Comparison of ENCODE assay signal across 13 cellular contexts in genomic region chr12:50083301-50083700, GRCh38. TPM values are rescaled to one million over a fixed set of nuclear protein-coding genes. Genes with fewer than 3 reads are reported as not detected.
A peak's percentile ranks its signal among the peaks of the same experiment; 100 is the strongest.
DNase-seq lines count a peak whose midpoint lies in the region; ATAC-seq and TF ChIP-seq lines count a peak whose summit lies in the region.
"Had no signal": no experiment of that assay in that cellular context is flagged by ENCODE, and none has a peak within 500 bp of the region (broad histone marks: within the 10 kb centered on the region; RNA-seq: fewer than 3 reads in every experiment).

No MANE protein-coding gene starts in this region.

- peaks cover 19% of the 10 kb centered on the region for H3K36me3 ChIP-seq in lower lobe of right lung
- H3K36me3 ChIP-seq in subcutaneous abdominal adipose tissue (ENCODE audit: control insufficient read depth in 5 of 5, insufficient read depth in 5 of 5, low read length in 5 of 5), result peaks cover 6 to 20% (median 16%) of the 10 kb centered on the region in 5 donors
- no peaks in the 10 kb centered on the region for H3K36me3 ChIP-seq in mucosa of descending colon (ENCODE audit: low read depth)

- no peak for ATAC-seq in lower lobe of right lung
- no peak for ATAC-seq in GM21381 (IDR thresholded peaks at IDR 0.05; ENCODE audit: unreplicated experiment)
- no peak for ATAC-seq in mucosa of descending colon

- H3K27me3 ChIP-seq in lower lobe of right lung (ENCODE audit: low read depth) (no peaks in the 10 kb centered on the region), subcutaneous abdominal adipose tissue (ENCODE audit: control insufficient read depth in 5 of 5, insufficient read depth in 4 of 5, low read length in 5 of 5) (peaks cover 0 to 3% (median 0%) of the 10 kb centered on the region in 5 donors)

- TF ChIP-seq CTCF in lower lobe of right lung (IDR thresholded peaks at IDR 0.05), result no peak
- TF ChIP-seq CTCF in mucosa of descending colon (IDR thresholded peaks at IDR 0.05), result no peak

- no peaks in the 10 kb centered on the region for H3K9me3 ChIP-seq in lower lobe of right lung
- no peaks in the 10 kb centered on the region for H3K9me3 ChIP-seq in subcutaneous abdominal adipose tissue (ENCODE audit: control insufficient read depth in 5 of 5, low read length in 5 of 5)
- H3K9me3 ChIP-seq in mucosa of descending colon, result no peaks in the 10 kb centered on the region

- CTCF ChIA-PET in activated naive CD4-positive, alpha-beta T cell treated with anti-CD3 and anti-CD28 coated beads for 36 hours (lab: Charles Lee), result interaction anchor here (0.9 to 6.3 kb wide), 4 partner anchors 13 to 84 kb away, joined by 3 to 50 read pairs (median 26); partner anchors contain the start of genes CERS5 and COX14
- CTCF ChIA-PET in activated CD4-positive, alpha-beta memory T cell treated with anti-CD3 and anti-CD28 coated beads for 36 hours (lab: Charles Lee), result interaction anchor here (1.1 to 2.9 kb wide), 4 partner anchors 9 to 116 kb away, joined by 4 to 16 read pairs (median 6); partner anchors contain the start of gene COX14

- peak overlapping the region; percentile 61 for H3K4me3 Mint-ChIP-seq in activated naive CD4-positive, alpha-beta T cell treated with anti-CD3 and anti-CD28 coated beads for 36 hours
- H3K4me3 Mint-ChIP-seq in activated CD4-positive, alpha-beta memory T cell treated with anti-CD3 and anti-CD28 coated beads for 36 hours, result peak overlapping the region; percentile 61

- DNase-seq in activated naive CD4-positive, alpha-beta T cell treated with anti-CD3 and anti-CD28 coated beads for 36 hours, result no peak
- no peak for DNase-seq in activated naive CD4-positive, alpha-beta T cell treated with anti-CD3 and anti-CD28 coated beads, Interleukin-2, amount 50 U/mL, for 16 hours
- DNase-seq in activated CD4-positive, alpha-beta memory T cell treated with anti-CD3 and anti-CD28 coated beads for 36 hours, result no peak
- DNase-seq in lower lobe of right lung (peak; percentile 17), NCI-H187 (lab: John Stamatoyannopoulos, UW) (no peak), mucosa of descending colon (no peak)
- DNase-seq: NCI-H1105; NCI-H510A; RPMI8226; stimulated activated CD8-positive, alpha-beta memory T cell treated with anti-CD3 and anti-CD28 coated beads, Interleukin-4, amount 100 ng/mL, for 48 hours had no signal

- peaks cover 34% of the 10 kb centered on the region for H3K4me1 Mint-ChIP-seq in activated naive CD4-positive, alpha-beta T cell treated with anti-CD3 and anti-CD28 coated beads for 36 hours (ENCODE audit: low read depth)
- peaks cover 37% of the 10 kb centered on the region for H3K4me1 Mint-ChIP-seq in activated CD4-positive, alpha-beta memory T cell treated with anti-CD3 and anti-CD28 coated beads for 36 hours (ENCODE audit: low read depth)

- peak overlapping the region in 2 of 5 donors; percentile 27 to 39 for H3K9ac ChIP-seq in subcutaneous abdominal adipose tissue (ENCODE audit: low read length in 5 of 5)

- H3K9me3 Mint-ChIP-seq in activated naive CD4-positive, alpha-beta T cell treated with anti-CD3 and anti-CD28 coated beads for 36 hours, result no peaks in the 10 kb centered on the region
- no peaks in the 10 kb centered on the region for H3K9me3 Mint-ChIP-seq in activated CD4-positive, alpha-beta memory T cell treated with anti-CD3 and anti-CD28 coated beads for 36 hours

- H3K4me3 ChIP-seq in lower lobe of right lung (no peak overlapping the region), subcutaneous abdominal adipose tissue (ENCODE audit: low read depth in 1 of 5, low read length in 5 of 5) (no peak overlapping the region), mucosa of descending colon (no peak overlapping the region)

- peak overlapping the region; percentile 69 for H3K27ac Mint-ChIP-seq in activated naive CD4-positive, alpha-beta T cell treated with anti-CD3 and anti-CD28 coated beads for 36 hours
- H3K27ac Mint-ChIP-seq in activated CD4-positive, alpha-beta memory T cell treated with anti-CD3 and anti-CD28 coated beads for 36 hours, result peak overlapping the region; percentile 79

- no peak overlapping the region for H3K27ac ChIP-seq in lower lobe of right lung
- H3K27ac ChIP-seq in subcutaneous abdominal adipose tissue (ENCODE audit: low read depth, low read length), result peak overlapping the region; percentile 24

- POLR2A ChIA-PET in activated CD4-positive, alpha-beta memory T cell treated with anti-CD3 and anti-CD28 coated beads for 36 hours (lab: Charles Lee), result no interaction called here

- peaks cover 6% of the 10 kb centered on the region for H3K4me1 ChIP-seq in lower lobe of right lung
- peaks cover 4 to 31% (median 22%) of the 10 kb centered on the region in 5 donors for H3K4me1 ChIP-seq in subcutaneous abdominal adipose tissue (ENCODE audit: control insufficient read depth in 5 of 5, insufficient read depth in 5 of 5, low read length in 5 of 5)
- H3K4me1 ChIP-seq in mucosa of descending colon (ENCODE audit: low read depth), result peaks cover 10% of the 10 kb centered on the region

- H3K27me3 Mint-ChIP-seq in activated naive CD4-positive, alpha-beta T cell treated with anti-CD3 and anti-CD28 coated beads for 36 hours (ENCODE audit: low read depth), result no peaks in the 10 kb centered on the region
- no peaks in the 10 kb centered on the region for H3K27me3 Mint-ChIP-seq in activated CD4-positive, alpha-beta memory T cell treated with anti-CD3 and anti-CD28 coated beads for 36 hours

- H3K36me3 Mint-ChIP-seq in activated naive CD4-positive, alpha-beta T cell treated with anti-CD3 and anti-CD28 coated beads for 36 hours (ENCODE audit: low read depth), result peaks cover under 1% of the 10 kb centered on the region
- H3K36me3 Mint-ChIP-seq in activated CD4-positive, alpha-beta memory T cell treated with anti-CD3 and anti-CD28 coated beads for 36 hours, result peaks cover 5% of the 10 kb centered on the region

- intact Hi-C loops in activated naive CD4-positive, alpha-beta T cell treated with anti-CD3 and anti-CD28 coated beads for 36 hours (cut with micrococcal nuclease), result no loop called here
- intact Hi-C loops in activated CD4-positive, alpha-beta memory T cell treated with anti-CD3 and anti-CD28 coated beads for 36 hours (cut with micrococcal nuclease), result no loop called here
- intact Hi-C loops in lower lobe of right lung (cut with DNase I) (no loop called here), mucosa of descending colon (cut with DNase I, micrococcal nuclease) (no loop called here)

RNA-seq across cellular contexts. Expression of gene SMARCD1, which starts 1.8 kb away (rescaled TPM):
- 10 to 100 TPM; 57.7 to 60.2 TPM for total RNA-seq in activated naive CD4-positive, alpha-beta T cell treated with anti-CD3 and anti-CD28 coated beads for 36 hours
- total RNA-seq in activated CD4-positive, alpha-beta memory T cell treated with anti-CD3 and anti-CD28 coated beads for 36 hours, result 10 to 100 TPM; 56.1 to 56.3 TPM
- 44.2 TPM for total RNA-seq in lower lobe of right lung
- 10 to 100 TPM; 34.2 to 44.9 (median 38.9) TPM for total RNA-seq in mucosa of descending colon

RNA-seq across cellular contexts. Expression of gene GPD1, which starts 20.5 kb away (rescaled TPM):
- total RNA-seq in activated naive CD4-positive, alpha-beta T cell treated with anti-CD3 and anti-CD28 coated beads for 36 hours, result under 1 TPM; 0.36 to 0.47 TPM
- total RNA-seq in activated CD4-positive, alpha-beta memory T cell treated with anti-CD3 and anti-CD28 coated beads for 36 hours, result under 1 TPM; 0.10 to 0.34 TPM
- total RNA-seq in lower lobe of right lung (67.0 TPM), mucosa of descending colon (1 to 10 TPM; 1.7 to 4.1 (median 1.9) TPM)
- total RNA-seq: epithelial cell of proximal tubule had no signal

RNA-seq across cellular contexts. Expression of gene ASIC1, which starts 25.9 kb away (rescaled TPM):
- total RNA-seq in activated naive CD4-positive, alpha-beta T cell treated with anti-CD3 and anti-CD28 coated beads for 36 hours, result 1 to 10 TPM; 3.2 to 3.7 TPM
- 1 to 10 TPM; 1.1 to 1.6 TPM for total RNA-seq in activated CD4-positive, alpha-beta memory T cell treated with anti-CD3 and anti-CD28 coated beads for 36 hours
- total RNA-seq in lower lobe of right lung (1.6 TPM), mucosa of descending colon (1 to 10 TPM in 2 of 3 donors, under 1 TPM in 1; 0.35 to 9.9 (median 1.7) TPM)

RNA-seq across cellular contexts. Expression of gene COX14, which starts 28.7 kb away (rescaled TPM):
- 10 to 100 TPM; 47.5 to 48.3 TPM for total RNA-seq in activated naive CD4-positive, alpha-beta T cell treated with anti-CD3 and anti-CD28 coated beads for 36 hours
- 10 to 100 TPM; 46.1 to 48.7 TPM for total RNA-seq in activated CD4-positive, alpha-beta memory T cell treated with anti-CD3 and anti-CD28 coated beads for 36 hours
- total RNA-seq in lower lobe of right lung (68.0 TPM), mucosa of descending colon (10 to 100 TPM; 72.2 to 89.8 (median 74.9) TPM)

RNA-seq across cellular contexts. Expression of gene RACGAP1, which starts 58.0 kb away (rescaled TPM):
- 100 to 1,000 TPM; 156 to 159 TPM for total RNA-seq in activated naive CD4-positive, alpha-beta T cell treated with anti-CD3 and anti-CD28 coated beads for 36 hours
- 100 to 1,000 TPM; 145 to 152 TPM for total RNA-seq in activated CD4-positive, alpha-beta memory T cell treated with anti-CD3 and anti-CD28 coated beads for 36 hours
- total RNA-seq in lower lobe of right lung (13.7 TPM), mucosa of descending colon (10 to 100 TPM; 16.0 to 45.5 (median 34.4) TPM)

Comparison
In these comparisons a context has a peak if more than half of its experiments do, and no peak if none do; other contexts are left out.
1. RNA of gene GPD1, which starts 20.5 kb away (total RNA-seq): 67.0 TPM in lower lobe of right lung (single experiment); 1.7 to 4.1 TPM in mucosa of descending colon, 0.36 to 0.47 TPM in activated naive CD4-positive, alpha-beta T cell treated with anti-CD3 and anti-CD28 coated beads for 36 hours and 0.10 to 0.34 TPM in activated CD4-positive, alpha-beta memory T cell treated with anti-CD3 and anti-CD28 coated beads for 36 hours; every median in the first group is over 10 times any median in the second.